25 cellular contexts compared by ENCODE assay signal in genomic region chr17:16361874-16362273, GRCh38. TPM values are rescaled to one million over a fixed set of nuclear protein-coding genes. Genes with fewer than 3 reads are reported as not detected.
DNase-seq lines count a peak whose midpoint lies in the region; ATAC-seq, FAIRE-seq and TF ChIP-seq lines count a peak whose summit lies in the region.
"Had no signal": no experiment of that assay in that cellular context is flagged by ENCODE, and none has a peak within 500 bp of the region (broad histone marks: within the 10 kb centered on the region; RNA-seq: fewer than 3 reads in every experiment).

No MANE protein-coding gene starts in this region.

- no peaks in the 10 kb centered on the region for H4K20me1 ChIP-seq in HepG2 (ENCODE audit: insufficient read depth, low read length)
- H4K20me1 ChIP-seq: BLaER1 had no signal

- H3K36me3 ChIP-seq in HepG2 (replicated peaks in 1 of 2; ENCODE audit: control insufficient read depth in 1 of 2, insufficient read depth in 2 of 2, low read length in 2 of 2) (no peaks in the 10 kb centered on the region), right lobe of liver (no peaks in the 10 kb centered on the region)
- H3K36me3 ChIP-seq: BLaER1, Peyer's patch had no signal

- POLR2A ChIA-PET in activated CD4-positive, alpha-beta T cell treated with anti-CD3 and anti-CD28 coated beads for 36 hours (lab: Charles Lee) = no interaction called here
- POLR2A ChIA-PET in HepG2 (lab: Yijun Ruan, JAX) = no interaction called here

- DNase-seq in activated CD4-positive, alpha-beta T cell treated with anti-CD3 and anti-CD28 coated beads for 36 hours = no peak
- DNase-seq in activated CD4-positive, alpha-beta T cell treated with anti-CD3 and anti-CD28 coated beads for 48 hours = no peak
- DNase-seq in HepG2 (ENCODE audit: low spot score) = no peak
- DNase-seq in right lobe of liver = no peak
- DNase-seq in posterior vena cava (ENCODE audit: low spot score) = peak; percentile 19
- DNase-seq in stimulated activated naive CD8-positive, alpha-beta T cell treated with anti-CD3 and anti-CD28 coated beads, Interleukin-15, amount 100 ng/mL, for 72 hours = no peak
- no peak for DNase-seq in NCI-H2171 treated with DMSO at 0.1 percent for 48 hours (lab: John Stamatoyannopoulos, UW)
- no peak for DNase-seq in NCI-H2227 treated with DMSO at 0.1 percent for 48 hours (lab: John Stamatoyannopoulos, UW)
- DNase-seq: ACHN; CD4-positive, alpha-beta T cell; COR-L47; DMS79; GOT3; HCEC 1CT; NCI-H1417 treated with DMSO at 0.1 percent for 48 hours; NCI-H187; NCI-H226; NCI-H524; NCI-H774; Peyer's patch had no signal

- H3K4me2 ChIP-seq in HepG2 (ENCODE audit: low read depth, low read length) = peak overlapping the region; percentile 53; the same call in 1 of the 2 replicates
- H3K4me2 ChIP-seq: BLaER1 had no signal

- H3K27ac Mint-ChIP-seq in activated CD4-positive, alpha-beta T cell treated with anti-CD3 and anti-CD28 coated beads for 36 hours = no peak overlapping the region
- no peak overlapping the region for H3K27ac Mint-ChIP-seq in stimulated activated naive CD8-positive, alpha-beta T cell treated with anti-CD3 and anti-CD28 coated beads, Interleukin-15, amount 100 ng/mL, for 72 hours
- H3K27ac Mint-ChIP-seq: CD4-positive, alpha-beta T cell; IgD-negative memory B cell had no signal

- TF ChIP-seq EP300 in HepG2 (IDR thresholded peaks at IDR 0.05; ENCODE audit: low read depth in 2 of 2, low read length in 2 of 2) = no peak
- TF ChIP-seq EP300 in HepG2 (CRISPR knock-in tag; IDR thresholded peaks at IDR 0.05; ENCODE audit: borderline replicate concordance) = no peak

- no peaks in the 10 kb centered on the region for H3K9me3 ChIP-seq in HepG2 (ENCODE audit: low read length)
- no peaks in the 10 kb centered on the region for H3K9me3 ChIP-seq in right lobe of liver
- H3K9me3 ChIP-seq: BLaER1, Peyer's patch had no signal

- no peaks in the 10 kb centered on the region for H3K4me1 Mint-ChIP-seq in activated CD4-positive, alpha-beta T cell treated with anti-CD3 and anti-CD28 coated beads for 36 hours
- peaks cover 2% of the 10 kb centered on the region for H3K4me1 Mint-ChIP-seq in stimulated activated naive CD8-positive, alpha-beta T cell treated with anti-CD3 and anti-CD28 coated beads, Interleukin-15, amount 100 ng/mL, for 72 hours

- no peaks in the 10 kb centered on the region for H3K27me3 Mint-ChIP-seq in activated CD4-positive, alpha-beta T cell treated with anti-CD3 and anti-CD28 coated beads for 36 hours
- no peaks in the 10 kb centered on the region for H3K27me3 Mint-ChIP-seq in stimulated activated naive CD8-positive, alpha-beta T cell treated with anti-CD3 and anti-CD28 coated beads, Interleukin-15, amount 100 ng/mL, for 72 hours
- H3K27me3 Mint-ChIP-seq: CD4-positive, alpha-beta T cell; IgD-negative memory B cell had no signal

- TF ChIP-seq POLR2A in HepG2 (IDR thresholded peaks at IDR 0.05; ENCODE audit: insufficient read depth in 1 of 2, low read depth in 2 of 2, low read length in 2 of 2) (no peak), right lobe of liver (IDR thresholded peaks at IDR 0.05) (no peak)

- no peak overlapping the region for H3K4me3 Mint-ChIP-seq in activated CD4-positive, alpha-beta T cell treated with anti-CD3 and anti-CD28 coated beads for 36 hours
- no peak overlapping the region for H3K4me3 Mint-ChIP-seq in stimulated activated naive CD8-positive, alpha-beta T cell treated with anti-CD3 and anti-CD28 coated beads, Interleukin-15, amount 100 ng/mL, for 72 hours
- H3K4me3 Mint-ChIP-seq: CD4-positive, alpha-beta T cell; IgD-negative memory B cell had no signal

- H3K27me3 ChIP-seq in HepG2 (ENCODE audit: control insufficient read depth in 1 of 2, insufficient read depth in 2 of 2, low read length in 2 of 2) (no peaks in the 10 kb centered on the region), right lobe of liver (no peaks in the 10 kb centered on the region)
- H3K27me3 ChIP-seq: BLaER1, Peyer's patch had no signal

- H3K9me3 Mint-ChIP-seq in activated CD4-positive, alpha-beta T cell treated with anti-CD3 and anti-CD28 coated beads for 36 hours (ENCODE audit: low read depth) = no peaks in the 10 kb centered on the region
- no peaks in the 10 kb centered on the region for H3K9me3 Mint-ChIP-seq in stimulated activated naive CD8-positive, alpha-beta T cell treated with anti-CD3 and anti-CD28 coated beads, Interleukin-15, amount 100 ng/mL, for 72 hours
- H3K9me3 Mint-ChIP-seq: CD4-positive, alpha-beta T cell; IgD-negative memory B cell had no signal

- no peak overlapping the region for H2AFZ ChIP-seq in HepG2 (ENCODE audit: low read length)

- CTCF ChIA-PET in activated CD4-positive, alpha-beta T cell treated with anti-CD3 and anti-CD28 coated beads for 36 hours (lab: Charles Lee) = interaction anchor here (2.8 to 5.2 kb wide), 3 partner anchors 12 to 160 kb away, joined by 8 to 69 read pairs (median 24); no protein-coding TSS in a partner anchor
- CTCF ChIA-PET in HepG2 (lab: Yijun Ruan, JAX; ENCODE audit: low intra/inter-chr PET ratio, low total read pairs) = no interaction called here

- no peak overlapping the region for H3K4me3 ChIP-seq in HepG2 (replicated peaks in 1 of 3; ENCODE audit: insufficient read depth in 1 of 3, low read depth in 2 of 3, low read length in 3 of 3)
- H3K4me3 ChIP-seq in right lobe of liver = no peak overlapping the region
- H3K4me3 ChIP-seq: BLaER1, Peyer's patch had no signal

- H3K4me1 ChIP-seq in HepG2 (ENCODE audit: insufficient read depth, low read length) = peaks cover 38% of the 10 kb centered on the region
- peaks cover 0 to 6% (median 0%) of the 10 kb centered on the region in 4 donors for H3K4me1 ChIP-seq in right lobe of liver
- H3K4me1 ChIP-seq: BLaER1 had no signal

- 38% methylated on average over 8 of the region's 8 CpGs for WGBS in HepG2 (ENCODE audit: low lambda C conversion rate)
- WGBS in right lobe of liver (ENCODE audit: insufficient coverage, low coverage, low lambda C conversion rate, missing lambda C conversion rate) = 82% methylated on average over 6 of the region's 8 CpGs

- no peaks in the 10 kb centered on the region for H3K36me3 Mint-ChIP-seq in activated CD4-positive, alpha-beta T cell treated with anti-CD3 and anti-CD28 coated beads for 36 hours (ENCODE audit: low read depth)

- H3K9ac ChIP-seq in HepG2 (ENCODE audit: insufficient read depth, low read depth, low read length) = no peak overlapping the region
- H3K9ac ChIP-seq: BLaER1 had no signal

- peak; percentile 23 for ATAC-seq in activated CD4-positive, alpha-beta T cell treated with anti-CD3 and anti-CD28 coated beads for 36 hours
- ATAC-seq in HepG2 = no peak
- ATAC-seq in right lobe of liver = no peak
- ATAC-seq in stimulated activated naive CD8-positive, alpha-beta T cell treated with anti-CD3 and anti-CD28 coated beads, Interleukin-15, amount 100 ng/mL, for 72 hours = peak; percentile 59

- H3K79me2 ChIP-seq in HepG2 (ENCODE audit: insufficient read depth, low read length) = no peaks in the 10 kb centered on the region

- no peak overlapping the region for H3K27ac ChIP-seq in HepG2 (ENCODE audit: extremely low read length, insufficient read depth, low read length)
- H3K27ac ChIP-seq in right lobe of liver = no peak overlapping the region
- H3K27ac ChIP-seq: 22Rv1, BLaER1, Peyer's patch had no signal

- intact Hi-C loops in activated CD4-positive, alpha-beta T cell treated with anti-CD3 and anti-CD28 coated beads for 36 hours (cut with DNase I, micrococcal nuclease) = loop anchor here in 1 of 2 experiments (5.0 to 10.0 kb wide), 2 partner anchors 53 to 75 kb away; partner anchors contain the start of gene TRPV2
- intact Hi-C loops in HepG2 (cut with micrococcal nuclease; ENCODE audit: unreplicated experiment) = no loop called here
- intact Hi-C loops in right lobe of liver (cut with DNase I) = loop anchor here (10.0 kb wide), 2 partner anchors 53 to 163 kb away; partner anchors contain the start of gene TRPV2 (in 1 of the 2)
- intact Hi-C loops in posterior vena cava (cut with DNase I) = no loop called here

- FAIRE-seq in HepG2 (lab: Jason Lieb, UNC) = no peak
- FAIRE-seq: GM12891, GM18507 had no signal

- TF ChIP-seq RAD21 in HepG2 (CRISPR knock-in tag; IDR thresholded peaks at IDR 0.05) = no peak

- no TSS peak for BruUV-seq in HepG2 (replicated peaks; lab: Mats Ljungman, UMichigan)

- in situ Hi-C loops in HepG2 (cut with HindIII; ENCODE audit: extremely low pct_ligation_motif_present, low pct_unique_long_range_greater_than_20kb) = loop anchor here (10.0 kb wide), 2 partner anchors 53 to 163 kb away; partner anchors contain the start of gene TRPV2

- no peak for TF ChIP-seq CTCF in HepG2 (CRISPR knock-in tag; IDR thresholded peaks at IDR 0.05)
- TF ChIP-seq CTCF in right lobe of liver (IDR thresholded peaks at IDR 0.05) = no peak

RNA-seq across cellular contexts. Expression of gene CENPV, which starts 8.6 kb away (rescaled TPM):
- 100 to 1,000 TPM; 100 to 132 TPM for total RNA-seq in activated CD4-positive, alpha-beta T cell treated with anti-CD3 and anti-CD28 coated beads for 36 hours
- total RNA-seq in HepG2 (2016; rRNA removed; fragmentation: Illumina TruSeq; extraction: Trizol) = 216 and 292 TPM in 2 replicates
- 661 and 704 TPM in 2 replicates for total RNA-seq in HepG2 (2016; cell fraction: cytosol; rRNA removed; fragmentation: Illumina TruSeq; extraction: Trizol; ENCODE audit: low read depth)
- total RNA-seq in HepG2 (2016; cell fraction: insoluble cytoplasmic fraction; rRNA removed; fragmentation: Illumina TruSeq; extraction: Trizol) = 238 and 290 TPM in 2 replicates
- total RNA-seq in HepG2 (2016; cell fraction: membrane; rRNA removed; fragmentation: Illumina TruSeq; extraction: Trizol) = 633 and 641 TPM in 2 replicates
- 133 and 151 TPM in 2 replicates for total RNA-seq in HepG2 (2016; cell fraction: nucleus; rRNA removed; fragmentation: Illumina TruSeq; extraction: Trizol)
- polyA plus RNA-seq in HepG2 (2011; rRNA removed) = 159 and 193 TPM in 2 replicates
- polyA plus RNA-seq in HepG2 (2011; cell fraction: cytosol; rRNA removed) = 149 and 152 TPM in 2 replicates
- polyA plus RNA-seq in HepG2 (2011; cell fraction: nucleus; rRNA removed) = 166 and 206 TPM in 2 replicates
- polyA plus RNA-seq in HepG2 (2012) = 145 and 146 TPM in 2 replicates
- 677 and 732 TPM in 2 replicates for polyA plus RNA-seq in HepG2 (2016; cell fraction: cytosol; fragmentation: Illumina TruSeq; extraction: Trizol; ENCODE audit: low read depth)
- 223 and 226 TPM in 2 replicates for polyA plus RNA-seq in HepG2 (2016; cell fraction: insoluble cytoplasmic fraction; fragmentation: Illumina TruSeq; extraction: Trizol; ENCODE audit: low read depth)
- polyA plus RNA-seq in HepG2 (2016; cell fraction: membrane; fragmentation: Illumina TruSeq; extraction: Trizol; ENCODE audit: low read depth) = 572 and 580 TPM in 2 replicates
- polyA plus RNA-seq in HepG2 (2016; cell fraction: nucleus; fragmentation: Illumina TruSeq; extraction: Trizol; ENCODE audit: insufficient read depth, low read depth) = 273 and 282 TPM in 2 replicates
- 85.8 and 95.1 TPM in 2 replicates for polyA minus RNA-seq in HepG2 (2011; rRNA and poly(A)+ RNA removed; ENCODE audit: low replicate concordance)
- polyA minus RNA-seq in HepG2 (2011; cell fraction: cytosol; rRNA and poly(A)+ RNA removed) = 30.3 and 32.7 TPM in 2 replicates
- polyA minus RNA-seq in HepG2 (2011; cell fraction: nucleus; rRNA and poly(A)+ RNA removed) = 68.9 and 72.5 TPM in 2 replicates
- 10 to 100 TPM; 19.8 to 34.5 (median 24.8) TPM for total RNA-seq in right lobe of liver
- total RNA-seq in posterior vena cava = 10 to 100 TPM; 15.8 to 25.9 TPM

RNA-seq across cellular contexts. Expression of gene UBB, which starts 19.0 kb away (rescaled TPM):
- 1,000 to 10,000 TPM; 1,578 to 1,806 TPM for total RNA-seq in activated CD4-positive, alpha-beta T cell treated with anti-CD3 and anti-CD28 coated beads for 36 hours
- total RNA-seq in HepG2 (2016; rRNA removed; fragmentation: Illumina TruSeq; extraction: Trizol) (2,066 and 2,598 TPM in 2 replicates), right lobe of liver (1,000 to 10,000 TPM; 1,045 to 2,319 (median 1,420) TPM), posterior vena cava (100 to 1,000 TPM; 581 to 633 TPM)
- 1,884 and 2,042 TPM in 2 replicates for total RNA-seq in HepG2 (2016; cell fraction: cytosol; rRNA removed; fragmentation: Illumina TruSeq; extraction: Trizol; ENCODE audit: low read depth)
- 2,199 and 2,677 TPM in 2 replicates for total RNA-seq in HepG2 (2016; cell fraction: insoluble cytoplasmic fraction; rRNA removed; fragmentation: Illumina TruSeq; extraction: Trizol)
- 1,573 and 1,587 TPM in 2 replicates for total RNA-seq in HepG2 (2016; cell fraction: membrane; rRNA removed; fragmentation: Illumina TruSeq; extraction: Trizol)
- total RNA-seq in HepG2 (2016; cell fraction: nucleus; rRNA removed; fragmentation: Illumina TruSeq; extraction: Trizol) = 582 and 612 TPM in 2 replicates
- 1,130 and 1,263 TPM in 2 replicates for polyA plus RNA-seq in HepG2 (2011; rRNA removed)
- polyA plus RNA-seq in HepG2 (2011; cell fraction: cytosol; rRNA removed) = 1,588 and 1,623 TPM in 2 replicates
- polyA plus RNA-seq in HepG2 (2011; cell fraction: nucleus; rRNA removed) = 397 and 543 TPM in 2 replicates
- 1,977 and 2,062 TPM in 2 replicates for polyA plus RNA-seq in HepG2 (2012)
- 1,937 and 2,024 TPM in 2 replicates for polyA plus RNA-seq in HepG2 (2016; cell fraction: cytosol; fragmentation: Illumina TruSeq; extraction: Trizol; ENCODE audit: low read depth)
- 1,705 and 1,710 TPM in 2 replicates for polyA plus RNA-seq in HepG2 (2016; cell fraction: insoluble cytoplasmic fraction; fragmentation: Illumina TruSeq; extraction: Trizol; ENCODE audit: low read depth)
- polyA plus RNA-seq in HepG2 (2016; cell fraction: membrane; fragmentation: Illumina TruSeq; extraction: Trizol; ENCODE audit: low read depth) = 1,088 and 1,107 TPM in 2 replicates
- polyA plus RNA-seq in HepG2 (2016; cell fraction: nucleus; fragmentation: Illumina TruSeq; extraction: Trizol; ENCODE audit: insufficient read depth, low read depth) = 679 and 692 TPM in 2 replicates
- polyA minus RNA-seq in HepG2 (2011; rRNA and poly(A)+ RNA removed; ENCODE audit: low replicate concordance) = 1,440 and 2,606 TPM in 2 replicates
- 681 and 793 TPM in 2 replicates for polyA minus RNA-seq in HepG2 (2011; cell fraction: cytosol; rRNA and poly(A)+ RNA removed)
- polyA minus RNA-seq in HepG2 (2011; cell fraction: nucleus; rRNA and poly(A)+ RNA removed) = 194 and 303 TPM in 2 replicates

RNA-seq across cellular contexts. Expression of gene TRPV2, which starts 53.5 kb away (rescaled TPM):
- 10 to 100 TPM; 24.3 to 35.6 TPM for total RNA-seq in activated CD4-positive, alpha-beta T cell treated with anti-CD3 and anti-CD28 coated beads for 36 hours
- total RNA-seq in HepG2 (2016; rRNA removed; fragmentation: Illumina TruSeq; extraction: Trizol) = 7.3 and 13.6 TPM in 2 replicates
- 3.5 and 3.8 TPM in 2 replicates for total RNA-seq in HepG2 (2016; cell fraction: cytosol; rRNA removed; fragmentation: Illumina TruSeq; extraction: Trizol; ENCODE audit: low read depth)
- 6.3 and 14.4 TPM in 2 replicates for total RNA-seq in HepG2 (2016; cell fraction: insoluble cytoplasmic fraction; rRNA removed; fragmentation: Illumina TruSeq; extraction: Trizol)
- total RNA-seq in HepG2 (2016; cell fraction: membrane; rRNA removed; fragmentation: Illumina TruSeq; extraction: Trizol) = 3.2 and 4.6 TPM in 2 replicates
- total RNA-seq in HepG2 (2016; cell fraction: nucleus; rRNA removed; fragmentation: Illumina TruSeq; extraction: Trizol) = 9.6 and 14.3 TPM in 2 replicates
- polyA plus RNA-seq in HepG2 (2011; rRNA removed) = 21.3 and 37.6 TPM in 2 replicates
- 20.1 and 21.2 TPM in 2 replicates for polyA plus RNA-seq in HepG2 (2011; cell fraction: cytosol; rRNA removed)
- polyA plus RNA-seq in HepG2 (2011; cell fraction: nucleus; rRNA removed) = 40.8 and 61.1 TPM in 2 replicates
- polyA plus RNA-seq in HepG2 (2012) = 26.6 and 37.4 TPM in 2 replicates
- 2.0 and 2.3 TPM in 2 replicates for polyA plus RNA-seq in HepG2 (2016; cell fraction: cytosol; fragmentation: Illumina TruSeq; extraction: Trizol; ENCODE audit: low read depth)
- 3.6 and 5.9 TPM in 2 replicates for polyA plus RNA-seq in HepG2 (2016; cell fraction: insoluble cytoplasmic fraction; fragmentation: Illumina TruSeq; extraction: Trizol; ENCODE audit: low read depth)
- polyA plus RNA-seq in HepG2 (2016; cell fraction: membrane; fragmentation: Illumina TruSeq; extraction: Trizol; ENCODE audit: low read depth) = 2.2 and 2.8 TPM in 2 replicates
- 14.9 and 19.2 TPM in 2 replicates for polyA plus RNA-seq in HepG2 (2016; cell fraction: nucleus; fragmentation: Illumina TruSeq; extraction: Trizol; ENCODE audit: insufficient read depth, low read depth)
- polyA minus RNA-seq in HepG2 (2011; rRNA and poly(A)+ RNA removed; ENCODE audit: low replicate concordance) = 1.4 and 45.5 TPM in 2 replicates
- 24.7 and 31.6 TPM in 2 replicates for polyA minus RNA-seq in HepG2 (2011; cell fraction: cytosol; rRNA and poly(A)+ RNA removed)
- polyA minus RNA-seq in HepG2 (2011; cell fraction: nucleus; rRNA and poly(A)+ RNA removed) = 11.8 and 18.9 TPM in 2 replicates
- 1 to 10 TPM; 3.3 to 8.2 (median 4.8) TPM for total RNA-seq in right lobe of liver
- total RNA-seq in posterior vena cava = 10 to 100 TPM; 35.7 to 40.8 TPM

Comparison
In these comparisons a context has a peak if more than half of its experiments do, and no peak if none do; other contexts are left out.
1. intact Hi-C loops: an anchor here in right lobe of liver (10.0 kb wide); none called in HepG2 and posterior vena cava.
2. ATAC-seq: peak in activated CD4-positive, alpha-beta T cell treated with anti-CD3 and anti-CD28 coated beads for 36 hours (single experiment) and stimulated activated naive CD8-positive, alpha-beta T cell treated with anti-CD3 and anti-CD28 coated beads, Interleukin-15, amount 100 ng/mL, for 72 hours (single experiment); none in HepG2 (single experiment) and right lobe of liver (0 of 4).